27 cellular contexts compared by ENCODE assay signal in the genomic region with DNA sequence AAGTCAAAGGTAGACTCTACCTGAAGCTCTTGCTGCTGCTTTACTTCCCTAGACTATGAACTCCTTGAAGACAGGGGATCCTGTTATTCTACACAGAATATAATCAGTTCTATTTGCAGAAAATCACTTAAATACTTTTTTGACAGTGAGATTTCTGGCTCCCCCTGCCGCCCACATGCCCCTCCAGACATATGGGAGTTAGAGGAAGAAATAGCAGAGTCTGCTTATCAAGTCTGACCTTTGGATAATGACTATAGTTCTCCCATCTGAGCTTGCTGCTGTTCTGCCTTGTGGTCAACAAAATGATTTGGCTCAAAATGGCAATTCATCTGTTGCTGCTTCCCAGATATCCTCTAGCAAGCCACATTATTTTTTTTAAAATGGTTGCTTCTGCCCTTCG.
DNase-seq lines count a peak whose midpoint lies in the region; ATAC-seq, FAIRE-seq and TF ChIP-seq lines count a peak whose summit lies in the region.
"Had no signal": no experiment of that assay in that cellular context is flagged by ENCODE, and none has a peak within 500 bp of the region (broad histone marks: within the 10 kb centered on the region; RNA-seq: fewer than 3 reads in every experiment).

No MANE protein-coding gene starts in this region.

- H3K27me3 ChIP-seq in Panc1 (ENCODE audit: control insufficient read depth, insufficient read depth, low read length): no peaks in the 10 kb centered on the region
- H3K27me3 ChIP-seq: pancreas, SJCRH30 had no signal

- no peak overlapping the region for H3K4me3 ChIP-seq in Panc1 (ENCODE audit: low read depth in 2 of 2, low read length in 2 of 2)
- H3K4me3 ChIP-seq in choroid plexus epithelial cell (ENCODE audit: low read depth, low read length): no peak overlapping the region
- H3K4me3 ChIP-seq: BLaER1 treated with 17β-estradiol and CSF1 and Interleukin-3, amounts not matched to agents 10 nM and 100 nM; pancreas; SJCRH30 had no signal

- no TSS peak for BruUV-seq in Panc1 (replicated peaks; lab: Mats Ljungman, UMichigan)

- POLR2A ChIA-PET in Panc1 (lab: Charles Lee): no interaction called here

- in situ Hi-C loops in Panc1 (cut with HindIII; ENCODE audit: low pct_unique_long_range_greater_than_20kb, low sequenced_read_pairs): no loop called here

- H3K27ac Mint-ChIP-seq in stimulated activated effector memory CD8-positive, alpha-beta T cell treated with anti-CD3 and anti-CD28 coated beads, Interleukin-12 subunit alpha, Interleukin-12 subunit beta, amount 100 ng/mL, for 72 hours: no peak overlapping the region
- H3K27ac Mint-ChIP-seq: stimulated activated naive B cell treated with anti-CD40 and anti-IgM and Interleukin-4, amounts not matched to agents 10 μg/mL and 1 μg/mL and 100 μg/mL, for 72 hours; T-cell had no signal

- TF ChIP-seq CTCF in Panc1 (IDR thresholded peaks at IDR 0.05) (peak; percentile 29; the same call in 1 of the 2 replicates), choroid plexus epithelial cell (conservative IDR thresholded peaks at IDR 0.05; ENCODE audit: low read depth, low read length) (peak; percentile 39)

- no peaks in the 10 kb centered on the region for H3K4me1 ChIP-seq in Panc1 (ENCODE audit: control insufficient read depth, insufficient read depth, low read length)
- H3K4me1 ChIP-seq: BLaER1 treated with 17β-estradiol and CSF1 and Interleukin-3, amounts not matched to agents 10 nM and 100 nM; pancreas; SJCRH30 had no signal

- CTCF ChIA-PET in Panc1 (lab: Charles Lee): no interaction called here

- intact Hi-C loops in Panc1 (cut with micrococcal nuclease; ENCODE audit: unreplicated experiment): no loop called here

- H3K36me3 ChIP-seq in Panc1 (ENCODE audit: control insufficient read depth, insufficient read depth, low read length): no peaks in the 10 kb centered on the region
- H3K36me3 ChIP-seq: BLaER1 treated with 17β-estradiol and CSF1 and Interleukin-3, amounts not matched to agents 10 nM and 100 nM; pancreas; SJCRH30 had no signal

- ATAC-seq in Panc1 (no peak), GM21717 (IDR thresholded peaks at IDR 0.05; ENCODE audit: unreplicated experiment) (no peak), HG03571 (IDR thresholded peaks at IDR 0.05; ENCODE audit: unreplicated experiment) (no peak)
- ATAC-seq in stimulated activated effector memory CD8-positive, alpha-beta T cell treated with anti-CD3 and anti-CD28 coated beads, Interleukin-12 subunit alpha, Interleukin-12 subunit beta, amount 100 ng/mL, for 72 hours: no peak
- ATAC-seq: left lobe of liver; pancreas; stimulated activated naive B cell treated with anti-CD40 and anti-IgM and Interleukin-4, amounts not matched to agents 10 μg/mL and 1 μg/mL and 100 μg/mL, for 72 hours; T-cell had no signal

- H3K36me3 Mint-ChIP-seq in stimulated activated effector memory CD8-positive, alpha-beta T cell treated with anti-CD3 and anti-CD28 coated beads, Interleukin-12 subunit alpha, Interleukin-12 subunit beta, amount 100 ng/mL, for 72 hours: no peaks in the 10 kb centered on the region
- H3K36me3 Mint-ChIP-seq: stimulated activated naive B cell treated with anti-CD40 and anti-IgM and Interleukin-4, amounts not matched to agents 10 μg/mL and 1 μg/mL and 100 μg/mL, for 72 hours had no signal

- no peaks in the 10 kb centered on the region for H3K9me3 Mint-ChIP-seq in stimulated activated effector memory CD8-positive, alpha-beta T cell treated with anti-CD3 and anti-CD28 coated beads, Interleukin-12 subunit alpha, Interleukin-12 subunit beta, amount 100 ng/mL, for 72 hours
- H3K9me3 Mint-ChIP-seq: stimulated activated naive B cell treated with anti-CD40 and anti-IgM and Interleukin-4, amounts not matched to agents 10 μg/mL and 1 μg/mL and 100 μg/mL, for 72 hours; T-cell had no signal

- H3K4me1 Mint-ChIP-seq in stimulated activated effector memory CD8-positive, alpha-beta T cell treated with anti-CD3 and anti-CD28 coated beads, Interleukin-12 subunit alpha, Interleukin-12 subunit beta, amount 100 ng/mL, for 72 hours: peaks cover 5% of the 10 kb centered on the region
- H3K4me1 Mint-ChIP-seq: stimulated activated naive B cell treated with anti-CD40 and anti-IgM and Interleukin-4, amounts not matched to agents 10 μg/mL and 1 μg/mL and 100 μg/mL, for 72 hours; T-cell had no signal

- no peaks in the 10 kb centered on the region for H3K9me3 ChIP-seq in Panc1 (ENCODE audit: control insufficient read depth, insufficient read depth, low read depth, low read length)
- H3K9me3 ChIP-seq: BLaER1 treated with 17β-estradiol and CSF1 and Interleukin-3, amounts not matched to agents 10 nM and 100 nM; pancreas; SJCRH30 had no signal

- H3K4me3 Mint-ChIP-seq in stimulated activated effector memory CD8-positive, alpha-beta T cell treated with anti-CD3 and anti-CD28 coated beads, Interleukin-12 subunit alpha, Interleukin-12 subunit beta, amount 100 ng/mL, for 72 hours: no peak overlapping the region
- H3K4me3 Mint-ChIP-seq: stimulated activated naive B cell treated with anti-CD40 and anti-IgM and Interleukin-4, amounts not matched to agents 10 μg/mL and 1 μg/mL and 100 μg/mL, for 72 hours; T-cell had no signal

- peak; percentile 33 for FAIRE-seq in GM18507 (lab: Jason Lieb, UNC)
- FAIRE-seq: endometrium, HTR-8/SVneo, islet of Langerhans had no signal

- no peak overlapping the region for H3K27ac ChIP-seq in Panc1 (ENCODE audit: low read length)
- H3K27ac ChIP-seq: BLaER1 treated with 17β-estradiol and CSF1 and Interleukin-3, amounts not matched to agents 10 nM and 100 nM; pancreas; SJCRH30 had no signal

- DNase-seq in GM18507 (ENCODE audit: extremely low spot score, insufficient read length, low read depth) (no peak), Panc1 (ENCODE audit: low read depth, low spot score) (no peak), choroid plexus epithelial cell (ENCODE audit: low read depth) (peak; percentile 22), iris pigment epithelial cell (ENCODE audit: low read depth) (peak; percentile 3), NOMO-1 treated with DMSO at 0.1 percent for 48 hours (lab: John Stamatoyannopoulos, UW; ENCODE audit: unreplicated experiment) (no peak)
- no peak for DNase-seq in stimulated activated effector memory CD8-positive, alpha-beta T cell treated with anti-CD3 and anti-CD28 coated beads, Interleukin-12 subunit alpha, Interleukin-12 subunit beta, amount 100 ng/mL, for 72 hours (ENCODE audit: low spot score in 2 of 2)
- DNase-seq: activated CD4-positive, alpha-beta T cell treated with anti-CD3 and anti-CD28 coated beads, Interleukin-2, amount 50 U/mL, for 48 hours; activated CD4-positive, CD25-positive, alpha-beta regulatory T cell treated with anti-CD3 and anti-CD28 coated beads, Interleukin-2, amount 50 U/mL, for 72 hours; activated naive CD4-positive, alpha-beta T cell; COR-L47; DMS53; NCI-H1417; NCI-H2029 treated with DMSO at 0.1 percent for 48 hours; NCI-H345; NCI-H69; pancreas; SJCRH30; stimulated activated naive B cell treated with anti-CD40 and anti-IgM and Interleukin-4, amounts not matched to agents 10 μg/mL and 1 μg/mL and 100 μg/mL, for 72 hours; substantia nigra; T-cell had no signal

Comparison
In these comparisons a context has a peak if more than half of its experiments do, and no peak if none do; other contexts are left out.
1. DNase-seq: peak in choroid plexus epithelial cell (single experiment) and iris pigment epithelial cell (single experiment); none in GM18507 (single experiment), Panc1 (single experiment), stimulated activated effector memory CD8-positive, alpha-beta T cell treated with anti-CD3 and anti-CD28 coated beads, Interleukin-12 subunit alpha, Interleukin-12 subunit beta, amount 100 ng/mL, for 72 hours (0 of 2) and NOMO-1 treated with DMSO at 0.1 percent for 48 hours (single experiment).